ENCODE assay signal across 30 cellular contexts in the genomic region with DNA sequence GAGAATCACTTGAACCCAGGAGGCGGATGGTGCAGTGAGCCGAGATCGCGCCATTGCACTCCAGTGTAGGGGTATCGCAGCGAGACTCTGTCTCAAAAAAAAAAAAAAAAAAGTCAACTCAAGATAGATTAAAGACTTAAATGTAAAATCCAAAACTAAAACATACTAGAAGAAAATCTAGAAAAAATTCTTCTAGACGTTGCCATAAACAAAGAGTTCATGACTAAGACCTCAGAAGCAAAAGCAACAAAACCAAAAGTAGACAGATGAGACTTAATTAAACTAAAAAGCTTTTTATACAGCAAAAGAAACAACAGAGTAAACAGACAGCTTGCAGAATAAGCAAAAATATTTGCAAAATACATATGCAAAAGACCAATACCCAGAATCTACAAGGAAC.
"Had no signal": no experiment of that assay in that cellular context is flagged by ENCODE, and none has a peak within 500 bp of the region (broad histone marks: within the 10 kb centered on the region; RNA-seq: fewer than 3 reads in every experiment).

No MANE protein-coding gene starts in this region.

- H3K4me3 Mint-ChIP-seq: dendritic cell treated with granulocyte-macrophage colony-stimulating factor and Interleukin-4, amounts not matched to agents 40 ng/mL and 50 ng/mL, for 4 days; effector memory CD8-positive, alpha-beta T cell; endodermal cell had no signal

- H3K4me2 ChIP-seq: hepatocyte had no signal

- H3K27ac ChIP-seq: colonic mucosa, coronary artery, epithelial cell of prostate, esophagus muscularis mucosa, esophagus squamous epithelium, foreskin keratinocyte, gastrocnemius medialis, gastroesophageal sphincter, heart left ventricle, heart right ventricle, hepatocyte had no signal

- H3K9me3 ChIP-seq: colonic mucosa had no signal

- H3K27me3 Mint-ChIP-seq: dendritic cell treated with granulocyte-macrophage colony-stimulating factor and Interleukin-4, amounts not matched to agents 40 ng/mL and 50 ng/mL, for 4 days; effector memory CD8-positive, alpha-beta T cell had no signal

- DNase-seq: colonic mucosa; cortex of kidney; dermis blood vessel endothelial cell; dorsolateral prefrontal cortex; effector CD4-positive, alpha-beta T cell; effector CD8-positive, alpha-beta T cell; effector memory CD4-positive, alpha-beta T cell; effector memory CD8-positive, alpha-beta T cell; endodermal cell; erythroblast; esophagus squamous epithelium; foreskin fibroblast; foreskin keratinocyte; foreskin melanocyte; gastrocnemius medialis; glutamatergic neuron; head of caudate nucleus; heart left ventricle; heart right ventricle had no signal

- H3K4me3 ChIP-seq: colonic mucosa, coronary artery, dorsolateral prefrontal cortex, esophagus muscularis mucosa, esophagus squamous epithelium, gastrocnemius medialis, gastroesophageal sphincter, heart left ventricle, heart right ventricle, hepatocyte had no signal

- FAIRE-seq: colon, endometrium, endothelial cell of umbilical vein, frontal cortex had no signal

- H2AFZ ChIP-seq: hepatocyte had no signal

- H3K27me3 ChIP-seq: colonic mucosa, dorsolateral prefrontal cortex, esophagus muscularis mucosa, esophagus squamous epithelium, foreskin keratinocyte, gastrocnemius medialis, gastroesophageal sphincter, heart left ventricle, heart right ventricle, hepatocyte had no signal

- H3K4me1 ChIP-seq: colonic mucosa, esophagus muscularis mucosa, esophagus squamous epithelium, foreskin keratinocyte, gastrocnemius medialis had no signal

- ATAC-seq: effector memory CD8-positive, alpha-beta T cell; esophagus mucosa; foreskin keratinocyte; gastrocnemius medialis; gastroesophageal sphincter; heart left ventricle; heart right ventricle had no signal

- H3K36me3 ChIP-seq: colonic mucosa had no signal

- H3K27ac Mint-ChIP-seq: dendritic cell treated with granulocyte-macrophage colony-stimulating factor and Interleukin-4, amounts not matched to agents 40 ng/mL and 50 ng/mL, for 4 days; endodermal cell had no signal
